In the genomic region with DNA sequence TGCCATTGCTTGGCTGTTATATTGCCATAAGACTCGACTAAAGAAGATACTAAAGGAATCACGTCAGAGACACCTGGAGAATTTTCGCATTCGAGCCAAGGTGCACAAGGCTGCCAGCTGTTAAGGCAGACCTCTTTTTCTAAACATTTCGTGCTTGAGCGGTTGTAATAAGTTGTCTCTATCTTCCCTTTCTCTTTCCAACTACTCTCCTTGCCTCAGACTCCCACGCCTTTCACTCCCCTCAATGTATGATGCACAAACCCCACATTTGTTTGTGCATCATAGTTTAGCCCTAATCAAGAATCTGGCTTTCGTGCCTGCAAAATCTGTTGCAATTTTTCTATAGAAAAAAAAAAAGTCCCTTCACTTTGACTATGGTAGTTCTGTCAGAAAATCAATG, we compare ENCODE assay signal across 3 cellular contexts.
A peak's percentile ranks its signal among the peaks of the same experiment; 100 is the strongest.
TF ChIP-seq lines count a peak whose summit lies in the region.

No MANE protein-coding gene starts in this region.

TF ChIP-seq in A549, 52 proteins besides CTCF, POLR2A, EP300 and RAD21 (continued from another document):
- TF ChIP-seq, protein P1, sequence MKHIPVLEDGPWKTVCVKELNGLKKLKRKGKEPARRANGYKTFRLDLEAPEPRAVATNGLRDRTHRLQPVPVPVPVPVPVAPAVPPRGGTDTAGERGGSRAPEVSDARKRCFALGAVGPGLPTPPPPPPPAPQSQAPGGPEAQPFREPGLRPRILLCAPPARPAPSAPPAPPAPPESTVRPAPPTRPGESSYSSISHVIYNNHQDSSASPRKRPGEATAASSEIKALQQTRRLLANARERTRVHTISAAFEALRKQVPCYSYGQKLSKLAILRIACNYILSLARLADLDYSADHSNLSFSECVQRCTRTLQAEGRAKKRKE (CRISPR knock-in tag; IDR thresholded peaks at IDR 0.05; ENCODE audit: low read depth) = no peak
- TF ChIP-seq, protein P2, sequence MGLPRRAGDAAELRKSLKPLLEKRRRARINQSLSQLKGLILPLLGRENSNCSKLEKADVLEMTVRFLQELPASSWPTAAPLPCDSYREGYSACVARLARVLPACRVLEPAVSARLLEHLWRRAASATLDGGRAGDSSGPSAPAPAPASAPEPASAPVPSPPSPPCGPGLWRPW (IDR thresholded peaks at IDR 0.05) = no peak
- TF ChIP-seq KDM5A (IDR thresholded peaks at IDR 0.05) (no peak), ZFP36 (IDR thresholded peaks at IDR 0.05; ENCODE audit: borderline replicate concordance, partially characterized antibody) (no peak), HOXA7 (CRISPR knock-in tag; IDR thresholded peaks at IDR 0.05) (no peak), TFCP2L1 (CRISPR knock-in tag; IDR thresholded peaks at IDR 0.05) (no peak)
- TF ChIP-seq, protein P3, sequence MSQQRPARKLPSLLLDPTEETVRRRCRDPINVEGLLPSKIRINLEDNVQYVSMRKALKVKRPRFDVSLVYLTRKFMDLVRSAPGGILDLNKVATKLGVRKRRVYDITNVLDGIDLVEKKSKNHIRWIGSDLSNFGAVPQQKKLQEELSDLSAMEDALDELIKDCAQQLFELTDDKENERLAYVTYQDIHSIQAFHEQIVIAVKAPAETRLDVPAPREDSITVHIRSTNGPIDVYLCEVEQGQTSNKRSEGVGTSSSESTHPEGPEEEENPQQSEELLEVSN (IDR thresholded peaks at IDR 0.05; ENCODE audit: borderline replicate concordance, low read depth) = no peak

TF ChIP-seq in HEK293, 187 proteins besides CTCF, POLR2A, EP300 and RAD21 (continued from another document):
- TF ChIP-seq PRDM1 (tag by site-specific recombination; IDR thresholded peaks at IDR 0.05) = peak; percentile 59; the same call in 1 of the 2 replicates

TF ChIP-seq in HepG2, 621 proteins besides CTCF, POLR2A, EP300 and RAD21:
- TF ChIP-seq, protein P4, sequence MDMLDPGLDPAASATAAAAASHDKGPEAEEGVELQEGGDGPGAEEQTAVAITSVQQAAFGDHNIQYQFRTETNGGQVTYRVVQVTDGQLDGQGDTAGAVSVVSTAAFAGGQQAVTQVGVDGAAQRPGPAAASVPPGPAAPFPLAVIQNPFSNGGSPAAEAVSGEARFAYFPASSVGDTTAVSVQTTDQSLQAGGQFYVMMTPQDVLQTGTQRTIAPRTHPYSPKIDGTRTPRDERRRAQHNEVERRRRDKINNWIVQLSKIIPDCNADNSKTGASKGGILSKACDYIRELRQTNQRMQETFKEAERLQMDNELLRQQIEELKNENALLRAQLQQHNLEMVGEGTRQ (IDR thresholded peaks at IDR 0.05; ENCODE audit: low read depth, low read length) = no peak
- TF ChIP-seq, protein P4 (CRISPR knock-in tag; IDR thresholded peaks at IDR 0.05; ENCODE audit: borderline replicate concordance) = no peak
